ENCODE assay signal across 17 cellular contexts in the genomic region with DNA sequence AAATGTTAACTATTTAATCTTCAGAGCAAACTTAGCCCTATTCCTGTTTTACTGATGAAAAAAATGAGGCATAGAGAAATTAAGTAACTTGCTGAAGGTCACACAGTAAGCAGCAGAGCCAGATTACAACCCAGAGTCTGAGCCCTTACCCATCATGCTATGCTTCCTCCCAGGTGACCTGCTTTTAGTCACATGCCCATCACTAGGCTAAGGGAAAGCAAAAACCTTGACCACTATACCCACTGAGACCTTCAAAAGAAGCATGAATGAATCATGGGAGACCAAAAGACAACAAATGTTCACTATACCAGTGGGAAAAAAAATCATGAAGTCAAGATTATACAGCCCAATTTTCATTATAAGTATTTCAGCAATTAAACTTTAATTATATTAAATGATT.
"Had no signal": no experiment of that assay in that cellular context is flagged by ENCODE, and none has a peak within 500 bp of the region (broad histone marks: within the 10 kb centered on the region; RNA-seq: fewer than 3 reads in every experiment).

No MANE protein-coding gene starts in this region.

- H3K36me3 ChIP-seq: esophagus squamous epithelium, ovary, sigmoid colon, tibial nerve, WERI-Rb-1 had no signal

- H3K36me3 Mint-ChIP-seq: activated CD4-positive, alpha-beta memory T cell treated with anti-CD3 and anti-CD28 coated beads for 36 hours; activated naive CD8-positive, alpha-beta T cell; brain; naive B cell had no signal

- H3K27me3 Mint-ChIP-seq: activated CD4-positive, alpha-beta memory T cell treated with anti-CD3 and anti-CD28 coated beads for 36 hours; activated naive CD8-positive, alpha-beta T cell; effector memory CD8-positive, alpha-beta T cell; naive B cell had no signal

- H3K4me1 Mint-ChIP-seq: brain had no signal

- H3K9me3 Mint-ChIP-seq: activated CD4-positive, alpha-beta memory T cell treated with anti-CD3 and anti-CD28 coated beads for 36 hours; effector memory CD8-positive, alpha-beta T cell; naive B cell had no signal

- H3K4me3 Mint-ChIP-seq: activated CD4-positive, alpha-beta memory T cell treated with anti-CD3 and anti-CD28 coated beads for 36 hours; activated naive CD8-positive, alpha-beta T cell; brain; effector memory CD8-positive, alpha-beta T cell; naive B cell had no signal

- DNase-seq: activated CD4-positive, alpha-beta memory T cell treated with anti-CD3 and anti-CD28 coated beads for 36 hours; anterior cingulate cortex; caudate nucleus; effector memory CD8-positive, alpha-beta T cell; esophagus squamous epithelium; left cardiac atrium; mesenchymal stem cell; mucosa of descending colon; naive B cell; ovary; sigmoid colon; stimulated activated CD4-positive, alpha-beta T cell treated with anti-CD3 and anti-CD28 coated beads, Interleukin-4, amount 100 ng/mL, for 4 hours; stimulated activated naive CD4-positive, alpha-beta T cell treated with Interleukin-2 at 50 U/mL for 16 hours; WERI-Rb-1 had no signal

- H3K4me3 ChIP-seq: esophagus squamous epithelium, mucosa of descending colon, ovary, sigmoid colon, tibial nerve had no signal

- H3K27ac Mint-ChIP-seq: activated CD4-positive, alpha-beta memory T cell treated with anti-CD3 and anti-CD28 coated beads for 36 hours; activated naive CD8-positive, alpha-beta T cell; brain; effector memory CD8-positive, alpha-beta T cell; naive B cell had no signal

- H3K27me3 ChIP-seq: esophagus squamous epithelium, ovary, sigmoid colon, tibial nerve had no signal

- H3K27ac ChIP-seq: esophagus squamous epithelium, ovary, sigmoid colon, tibial nerve, WERI-Rb-1 had no signal

- H3K9me3 ChIP-seq: esophagus squamous epithelium, mucosa of descending colon, ovary, sigmoid colon, tibial nerve had no signal

- ATAC-seq: effector memory CD8-positive, alpha-beta T cell; left cardiac atrium; mucosa of descending colon had no signal
